ENCODE assay signal across 1 cellular context in the genomic region with DNA sequence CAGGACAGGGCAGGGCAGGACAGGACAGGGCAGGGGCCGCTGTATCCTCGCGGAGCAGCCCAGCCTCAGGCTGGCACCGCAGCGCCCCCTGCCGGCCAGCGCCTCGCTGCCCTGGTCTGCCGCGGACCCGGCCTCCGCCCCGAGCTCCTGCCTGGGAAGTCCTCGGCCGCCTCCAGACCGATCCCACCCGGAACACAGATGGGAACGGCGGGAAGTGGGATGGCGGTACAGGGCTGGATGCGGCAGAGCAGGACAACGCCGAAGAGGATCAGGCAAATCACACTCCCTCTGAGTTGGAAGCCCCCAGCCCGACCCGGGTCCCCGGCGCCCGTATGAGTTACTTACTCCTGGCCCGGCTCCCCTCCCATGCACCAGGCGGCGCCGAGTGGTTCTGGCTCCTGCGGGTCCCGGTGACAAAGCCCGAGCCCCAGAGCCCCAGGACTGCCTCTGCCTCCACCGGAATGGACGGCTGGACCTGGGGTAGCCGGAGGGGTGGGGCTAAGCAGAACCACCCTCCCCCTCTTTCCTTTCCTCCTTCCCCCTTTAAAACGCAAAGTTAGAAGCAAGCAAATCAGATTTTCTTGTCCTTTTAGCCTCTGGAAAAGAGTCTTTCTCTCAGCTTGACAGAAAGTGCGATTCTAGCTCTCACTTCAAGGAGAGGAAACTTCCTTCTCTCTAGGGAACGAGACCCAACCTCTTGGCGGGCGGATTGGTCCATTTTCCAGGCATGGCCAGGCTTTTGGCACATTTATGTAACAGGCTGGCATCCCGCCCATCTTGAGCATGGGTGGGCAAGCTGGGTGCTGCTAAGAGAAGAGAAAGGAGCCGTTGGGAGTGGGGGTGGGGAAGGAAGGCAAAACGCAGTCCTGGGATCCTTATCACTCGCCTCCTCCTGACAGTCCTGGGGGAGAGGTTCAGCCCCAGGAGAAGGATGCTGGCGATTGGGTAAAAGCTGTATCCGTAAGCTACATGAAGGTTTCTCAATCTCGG.
TF ChIP-seq lines count a peak whose summit lies in the region.

A gene with protein sequence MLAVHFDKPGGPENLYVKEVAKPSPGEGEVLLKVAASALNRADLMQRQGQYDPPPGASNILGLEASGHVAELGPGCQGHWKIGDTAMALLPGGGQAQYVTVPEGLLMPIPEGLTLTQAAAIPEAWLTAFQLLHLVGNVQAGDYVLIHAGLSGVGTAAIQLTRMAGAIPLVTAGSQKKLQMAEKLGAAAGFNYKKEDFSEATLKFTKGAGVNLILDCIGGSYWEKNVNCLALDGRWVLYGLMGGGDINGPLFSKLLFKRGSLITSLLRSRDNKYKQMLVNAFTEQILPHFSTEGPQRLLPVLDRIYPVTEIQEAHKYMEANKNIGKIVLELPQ (minus strand): TSS at position 449 of the 990 bp plus-strand sequence. CDS start 508 bp downstream, outside the sequence.

TF ChIP-seq in K562, 482 proteins besides CTCF, POLR2A, EP300 and RAD21 (continued from another document and continues in another):
- no peak for TF ChIP-seq ATF1 (CRISPR knock-in tag; IDR thresholded peaks at IDR 0.05)
- peak; percentile 67 for TF ChIP-seq ATF1 (tag; IDR thresholded peaks at IDR 0.05)
- TF ChIP-seq ELF1 (tag; IDR thresholded peaks at IDR 0.05), result peak; percentile 34; the same call in 1 of the 2 replicates
- TF ChIP-seq BCOR (IDR thresholded peaks at IDR 0.05), result peak; percentile 37; the same call in 1 of the 2 replicates
- TF ChIP-seq NR2C2 (CRISPR knock-in tag; IDR thresholded peaks at IDR 0.05), result peak; percentile 59; the same call in 1 of the 2 replicates
- peak; percentile 41 for TF ChIP-seq NR2C2 (tag; IDR thresholded peaks at IDR 0.05)
- TF ChIP-seq ZNF584 (CRISPR knock-in tag; IDR thresholded peaks at IDR 0.05; ENCODE audit: low read depth), result 0 out of 2 replicates have a peak, but pooled peaks have one; percentile 25
- TF ChIP-seq TBP (optimal IDR thresholded peaks at IDR 0.05; ENCODE audit: low read depth, low read length), result peak; percentile 87
- TF ChIP-seq SIN3A (IDR thresholded peaks at IDR 0.05; ENCODE audit: borderline replicate concordance in 2 of 2, control insufficient read depth in 1 of 2, low read depth in 2 of 2, low read length in 2 of 2), result peak in 1 of 2 experiments; percentile 58; a peak in 1 of 4 replicates
- TF ChIP-seq GATA2 (CRISPR knock-in tag; IDR thresholded peaks at IDR 0.05), result peak; percentile 30; the same call in 1 of the 2 replicates
- TF ChIP-seq, protein P1, sequence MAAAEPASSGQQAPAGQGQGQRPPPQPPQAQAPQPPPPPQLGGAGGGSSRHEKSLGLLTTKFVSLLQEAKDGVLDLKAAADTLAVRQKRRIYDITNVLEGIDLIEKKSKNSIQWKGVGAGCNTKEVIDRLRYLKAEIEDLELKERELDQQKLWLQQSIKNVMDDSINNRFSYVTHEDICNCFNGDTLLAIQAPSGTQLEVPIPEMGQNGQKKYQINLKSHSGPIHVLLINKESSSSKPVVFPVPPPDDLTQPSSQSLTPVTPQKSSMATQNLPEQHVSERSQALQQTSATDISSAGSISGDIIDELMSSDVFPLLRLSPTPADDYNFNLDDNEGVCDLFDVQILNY (CRISPR knock-in tag; IDR thresholded peaks at IDR 0.05), result peak; percentile 74; the same call in 1 of the 2 replicates
- TF ChIP-seq ASH1L (IDR thresholded peaks at IDR 0.05; ENCODE audit: borderline replicate concordance, low read depth, partially characterized antibody), result peak; percentile 40
- TF ChIP-seq, protein P2, sequence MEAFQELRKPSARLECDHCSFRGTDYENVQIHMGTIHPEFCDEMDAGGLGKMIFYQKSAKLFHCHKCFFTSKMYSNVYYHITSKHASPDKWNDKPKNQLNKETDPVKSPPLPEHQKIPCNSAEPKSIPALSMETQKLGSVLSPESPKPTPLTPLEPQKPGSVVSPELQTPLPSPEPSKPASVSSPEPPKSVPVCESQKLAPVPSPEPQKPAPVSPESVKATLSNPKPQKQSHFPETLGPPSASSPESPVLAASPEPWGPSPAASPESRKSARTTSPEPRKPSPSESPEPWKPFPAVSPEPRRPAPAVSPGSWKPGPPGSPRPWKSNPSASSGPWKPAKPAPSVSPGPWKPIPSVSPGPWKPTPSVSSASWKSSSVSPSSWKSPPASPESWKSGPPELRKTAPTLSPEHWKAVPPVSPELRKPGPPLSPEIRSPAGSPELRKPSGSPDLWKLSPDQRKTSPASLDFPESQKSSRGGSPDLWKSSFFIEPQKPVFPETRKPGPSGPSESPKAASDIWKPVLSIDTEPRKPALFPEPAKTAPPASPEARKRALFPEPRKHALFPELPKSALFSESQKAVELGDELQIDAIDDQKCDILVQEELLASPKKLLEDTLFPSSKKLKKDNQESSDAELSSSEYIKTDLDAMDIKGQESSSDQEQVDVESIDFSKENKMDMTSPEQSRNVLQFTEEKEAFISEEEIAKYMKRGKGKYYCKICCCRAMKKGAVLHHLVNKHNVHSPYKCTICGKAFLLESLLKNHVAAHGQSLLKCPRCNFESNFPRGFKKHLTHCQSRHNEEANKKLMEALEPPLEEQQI (IDR thresholded peaks at IDR 0.05), result peak; percentile 86
- no peak for TF ChIP-seq ZNF263 (CRISPR knock-in tag; IDR thresholded peaks at IDR 0.05; ENCODE audit: borderline replicate concordance)
- peak in 1 of 2 experiments; percentile 15; a peak in 1 of 4 replicates for TF ChIP-seq SIX5 (IDR thresholded peaks at IDR 0.05; ENCODE audit: borderline replicate concordance in 1 of 2, insufficient read depth in 1 of 2, low read depth in 1 of 2, low read length in 2 of 2)
- peak; percentile 60; the same call in 1 of the 2 replicates for TF ChIP-seq CXXC5 (CRISPR knock-in tag; IDR thresholded peaks at IDR 0.05)
- TF ChIP-seq CBFA2T3 (IDR thresholded peaks at IDR 0.05), result peak; percentile 52
- peak; percentile 77 for TF ChIP-seq SUPT5H (IDR thresholded peaks at IDR 0.05)
- TF ChIP-seq PML (IDR thresholded peaks at IDR 0.05; ENCODE audit: low read length), result 0 out of 2 replicates have a peak, but pooled peaks have one; percentile 20
- TF ChIP-seq ETV6 (IDR thresholded peaks at IDR 0.05; ENCODE audit: borderline replicate concordance in 1 of 2, low read depth in 2 of 2, low read length in 1 of 2), result no peak
- TF ChIP-seq ETV6 (CRISPR knock-in tag; IDR thresholded peaks at IDR 0.05; ENCODE audit: borderline replicate concordance), result no peak
- TF ChIP-seq, protein P3, sequence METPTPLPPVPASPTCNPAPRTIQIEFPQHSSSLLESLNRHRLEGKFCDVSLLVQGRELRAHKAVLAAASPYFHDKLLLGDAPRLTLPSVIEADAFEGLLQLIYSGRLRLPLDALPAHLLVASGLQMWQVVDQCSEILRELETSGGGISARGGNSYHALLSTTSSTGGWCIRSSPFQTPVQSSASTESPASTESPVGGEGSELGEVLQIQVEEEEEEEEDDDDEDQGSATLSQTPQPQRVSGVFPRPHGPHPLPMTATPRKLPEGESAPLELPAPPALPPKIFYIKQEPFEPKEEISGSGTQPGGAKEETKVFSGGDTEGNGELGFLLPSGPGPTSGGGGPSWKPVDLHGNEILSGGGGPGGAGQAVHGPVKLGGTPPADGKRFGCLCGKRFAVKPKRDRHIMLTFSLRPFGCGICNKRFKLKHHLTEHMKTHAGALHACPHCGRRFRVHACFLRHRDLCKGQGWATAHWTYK (CRISPR knock-in tag; IDR thresholded peaks at IDR 0.05), result peak; percentile 52; the same call in 1 of the 2 replicates
- TF ChIP-seq, protein P4, sequence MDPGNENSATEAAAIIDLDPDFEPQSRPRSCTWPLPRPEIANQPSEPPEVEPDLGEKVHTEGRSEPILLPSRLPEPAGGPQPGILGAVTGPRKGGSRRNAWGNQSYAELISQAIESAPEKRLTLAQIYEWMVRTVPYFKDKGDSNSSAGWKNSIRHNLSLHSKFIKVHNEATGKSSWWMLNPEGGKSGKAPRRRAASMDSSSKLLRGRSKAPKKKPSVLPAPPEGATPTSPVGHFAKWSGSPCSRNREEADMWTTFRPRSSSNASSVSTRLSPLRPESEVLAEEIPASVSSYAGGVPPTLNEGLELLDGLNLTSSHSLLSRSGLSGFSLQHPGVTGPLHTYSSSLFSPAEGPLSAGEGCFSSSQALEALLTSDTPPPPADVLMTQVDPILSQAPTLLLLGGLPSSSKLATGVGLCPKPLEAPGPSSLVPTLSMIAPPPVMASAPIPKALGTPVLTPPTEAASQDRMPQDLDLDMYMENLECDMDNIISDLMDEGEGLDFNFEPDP (CRISPR knock-in tag; IDR thresholded peaks at IDR 0.05), result 0 out of 2 replicates have a peak, but pooled peaks have one; percentile 27
- TF ChIP-seq, protein P5, sequence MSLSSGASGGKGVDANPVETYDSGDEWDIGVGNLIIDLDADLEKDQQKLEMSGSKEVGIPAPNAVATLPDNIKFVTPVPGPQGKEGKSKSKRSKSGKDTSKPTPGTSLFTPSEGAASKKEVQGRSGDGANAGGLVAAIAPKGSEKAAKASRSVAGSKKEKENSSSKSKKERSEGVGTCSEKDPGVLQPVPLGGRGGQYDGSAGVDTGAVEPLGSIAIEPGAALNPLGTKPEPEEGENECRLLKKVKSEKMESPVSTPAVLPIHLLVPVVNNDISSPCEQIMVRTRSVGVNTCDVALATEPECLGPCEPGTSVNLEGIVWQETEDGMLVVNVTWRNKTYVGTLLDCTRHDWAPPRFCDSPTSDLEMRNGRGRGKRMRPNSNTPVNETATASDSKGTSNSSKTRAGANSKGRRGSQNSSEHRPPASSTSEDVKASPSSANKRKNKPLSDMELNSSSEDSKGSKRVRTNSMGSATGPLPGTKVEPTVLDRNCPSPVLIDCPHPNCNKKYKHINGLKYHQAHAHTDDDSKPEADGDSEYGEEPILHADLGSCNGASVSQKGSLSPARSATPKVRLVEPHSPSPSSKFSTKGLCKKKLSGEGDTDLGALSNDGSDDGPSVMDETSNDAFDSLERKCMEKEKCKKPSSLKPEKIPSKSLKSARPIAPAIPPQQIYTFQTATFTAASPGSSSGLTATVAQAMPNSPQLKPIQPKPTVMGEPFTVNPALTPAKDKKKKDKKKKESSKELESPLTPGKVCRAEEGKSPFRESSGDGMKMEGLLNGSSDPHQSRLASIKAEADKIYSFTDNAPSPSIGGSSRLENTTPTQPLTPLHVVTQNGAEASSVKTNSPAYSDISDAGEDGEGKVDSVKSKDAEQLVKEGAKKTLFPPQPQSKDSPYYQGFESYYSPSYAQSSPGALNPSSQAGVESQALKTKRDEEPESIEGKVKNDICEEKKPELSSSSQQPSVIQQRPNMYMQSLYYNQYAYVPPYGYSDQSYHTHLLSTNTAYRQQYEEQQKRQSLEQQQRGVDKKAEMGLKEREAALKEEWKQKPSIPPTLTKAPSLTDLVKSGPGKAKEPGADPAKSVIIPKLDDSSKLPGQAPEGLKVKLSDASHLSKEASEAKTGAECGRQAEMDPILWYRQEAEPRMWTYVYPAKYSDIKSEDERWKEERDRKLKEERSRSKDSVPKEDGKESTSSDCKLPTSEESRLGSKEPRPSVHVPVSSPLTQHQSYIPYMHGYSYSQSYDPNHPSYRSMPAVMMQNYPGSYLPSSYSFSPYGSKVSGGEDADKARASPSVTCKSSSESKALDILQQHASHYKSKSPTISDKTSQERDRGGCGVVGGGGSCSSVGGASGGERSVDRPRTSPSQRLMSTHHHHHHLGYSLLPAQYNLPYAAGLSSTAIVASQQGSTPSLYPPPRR (CRISPR knock-in tag; IDR thresholded peaks at IDR 0.05; ENCODE audit: borderline replicate concordance), result 0 out of 2 replicates have a peak, but pooled peaks have one; percentile 50
- TF ChIP-seq FOXM1 (IDR thresholded peaks at IDR 0.05; ENCODE audit: low read depth), result 0 out of 2 replicates have a peak, but pooled peaks have one; percentile 44
- no peak for TF ChIP-seq FOXM1 (CRISPR knock-in tag; IDR thresholded peaks at IDR 0.05; ENCODE audit: low read depth)
- TF ChIP-seq CREB1 (IDR thresholded peaks at IDR 0.05), result no peak
- peak; percentile 84 for TF ChIP-seq CREB1 (CRISPR knock-in tag; IDR thresholded peaks at IDR 0.05)
- TF ChIP-seq POLR2AphosphoS2 (IDR thresholded peaks at IDR 0.05; ENCODE audit: low read length), result peak; percentile 22; the same call in 1 of the 2 replicates
- TF ChIP-seq, protein P6, sequence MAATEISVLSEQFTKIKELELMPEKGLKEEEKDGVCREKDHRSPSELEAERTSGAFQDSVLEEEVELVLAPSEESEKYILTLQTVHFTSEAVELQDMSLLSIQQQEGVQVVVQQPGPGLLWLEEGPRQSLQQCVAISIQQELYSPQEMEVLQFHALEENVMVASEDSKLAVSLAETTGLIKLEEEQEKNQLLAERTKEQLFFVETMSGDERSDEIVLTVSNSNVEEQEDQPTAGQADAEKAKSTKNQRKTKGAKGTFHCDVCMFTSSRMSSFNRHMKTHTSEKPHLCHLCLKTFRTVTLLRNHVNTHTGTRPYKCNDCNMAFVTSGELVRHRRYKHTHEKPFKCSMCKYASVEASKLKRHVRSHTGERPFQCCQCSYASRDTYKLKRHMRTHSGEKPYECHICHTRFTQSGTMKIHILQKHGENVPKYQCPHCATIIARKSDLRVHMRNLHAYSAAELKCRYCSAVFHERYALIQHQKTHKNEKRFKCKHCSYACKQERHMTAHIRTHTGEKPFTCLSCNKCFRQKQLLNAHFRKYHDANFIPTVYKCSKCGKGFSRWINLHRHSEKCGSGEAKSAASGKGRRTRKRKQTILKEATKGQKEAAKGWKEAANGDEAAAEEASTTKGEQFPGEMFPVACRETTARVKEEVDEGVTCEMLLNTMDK (IDR thresholded peaks at IDR 0.05; ENCODE audit: borderline replicate concordance, insufficient read depth, low read depth, low read length, poor library complexity, severe bottlenecking), result peak; percentile 100
- TF ChIP-seq RBFOX2 (IDR thresholded peaks at IDR 0.05; ENCODE audit: low read depth, low read length), result peak; percentile 94
- TF ChIP-seq ZNF586 (CRISPR knock-in tag; conservative IDR thresholded peaks at IDR 0.05), result no peak
- peak; percentile 87 for TF ChIP-seq GATAD2B (IDR thresholded peaks at IDR 0.05; ENCODE audit: borderline replicate concordance)
- peak; percentile 77 for TF ChIP-seq ZBTB1 (CRISPR knock-in tag; IDR thresholded peaks at IDR 0.05; ENCODE audit: borderline replicate concordance, low read depth)
- TF ChIP-seq, protein P7, sequence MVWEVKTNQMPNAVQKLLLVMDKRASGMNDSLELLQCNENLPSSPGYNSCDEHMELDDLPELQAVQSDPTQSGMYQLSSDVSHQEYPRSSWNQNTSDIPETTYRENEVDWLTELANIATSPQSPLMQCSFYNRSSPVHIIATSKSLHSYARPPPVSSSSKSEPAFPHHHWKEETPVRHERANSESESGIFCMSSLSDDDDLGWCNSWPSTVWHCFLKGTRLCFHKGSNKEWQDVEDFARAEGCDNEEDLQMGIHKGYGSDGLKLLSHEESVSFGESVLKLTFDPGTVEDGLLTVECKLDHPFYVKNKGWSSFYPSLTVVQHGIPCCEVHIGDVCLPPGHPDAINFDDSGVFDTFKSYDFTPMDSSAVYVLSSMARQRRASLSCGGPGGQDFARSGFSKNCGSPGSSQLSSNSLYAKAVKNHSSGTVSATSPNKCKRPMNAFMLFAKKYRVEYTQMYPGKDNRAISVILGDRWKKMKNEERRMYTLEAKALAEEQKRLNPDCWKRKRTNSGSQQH (CRISPR knock-in tag; IDR thresholded peaks at IDR 0.05), result no peak
- TF ChIP-seq NFRKB (IDR thresholded peaks at IDR 0.05; ENCODE audit: low read depth), result peak; percentile 80
- peak; percentile 74 for TF ChIP-seq SMAD4 (CRISPR knock-in tag; conservative IDR thresholded peaks at IDR 0.05)
- TF ChIP-seq, protein P8, sequence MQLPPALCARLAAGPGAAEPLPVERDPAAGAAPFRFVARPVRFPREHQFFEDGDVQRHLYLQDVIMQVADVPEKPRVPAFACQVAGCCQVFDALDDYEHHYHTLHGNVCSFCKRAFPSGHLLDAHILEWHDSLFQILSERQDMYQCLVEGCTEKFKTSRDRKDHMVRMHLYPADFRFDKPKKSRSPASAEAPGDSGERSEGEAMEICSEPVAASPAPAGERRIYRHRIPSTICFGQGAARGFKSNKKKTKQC (CRISPR knock-in tag; IDR thresholded peaks at IDR 0.05), result no peak
- peak; percentile 91 for TF ChIP-seq ZBTB7A (IDR thresholded peaks at IDR 0.05; ENCODE audit: borderline replicate concordance, control insufficient read depth, low read depth, low read length)
- TF ChIP-seq ZNF79 (CRISPR knock-in tag; IDR thresholded peaks at IDR 0.05; ENCODE audit: low read depth), result 0 out of 2 replicates have a peak, but pooled peaks have one; percentile 18
- peak; percentile 24; the same call in 1 of the 2 replicates for TF ChIP-seq NFIC (IDR thresholded peaks at IDR 0.05)
